In the genomic region with DNA sequence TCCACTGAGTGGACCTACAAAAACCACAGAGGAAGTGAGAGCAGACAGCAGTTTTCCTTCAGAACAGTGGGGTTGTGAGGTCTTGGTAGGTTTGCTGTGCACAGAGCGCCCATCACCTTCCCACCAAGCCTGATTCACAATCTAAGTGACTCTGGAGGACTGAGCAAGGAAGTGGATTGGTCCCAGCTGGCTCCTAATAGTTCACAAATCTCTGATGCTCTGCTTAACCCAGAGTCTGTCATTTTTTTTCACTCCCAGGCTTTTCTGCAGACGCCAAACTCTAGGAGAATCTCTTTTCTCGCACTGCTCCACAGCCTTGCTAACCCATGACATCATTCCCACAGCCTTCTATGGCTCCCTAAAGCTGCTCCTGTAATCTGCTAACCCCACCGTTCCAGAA, we compare ENCODE assay signal across 14 cellular contexts.
DNase-seq lines count a peak whose midpoint lies in the region; TF ChIP-seq lines count a peak whose summit lies in the region.
"Had no signal": no experiment of that assay in that cellular context is flagged by ENCODE, and none has a peak within 500 bp of the region (broad histone marks: within the 10 kb centered on the region; RNA-seq: fewer than 3 reads in every experiment).

No MANE protein-coding gene starts in this region.

- H3K9ac ChIP-seq in rectal smooth muscle tissue (ENCODE audit: low read length): no peak overlapping the region

- H3K9me2 ChIP-seq in OCI-LY7 (ENCODE audit: insufficient read depth, low read length): no peaks in the 10 kb centered on the region

- no peaks in the 10 kb centered on the region for H3K27me3 ChIP-seq in rectal smooth muscle tissue (ENCODE audit: control insufficient read depth, insufficient read depth, low read length)

- H3K4me3 ChIP-seq in fibroblast of villous mesenchyme (ENCODE audit: low read depth, low read length) (no peak overlapping the region), rectal smooth muscle tissue (ENCODE audit: low read length) (no peak overlapping the region), OCI-LY7 (ENCODE audit: low read depth, low read length, poor library complexity, severe bottlenecking) (no peak overlapping the region)

- no peaks in the 10 kb centered on the region for H3K27me3 Mint-ChIP-seq in activated CD4-positive, alpha-beta memory T cell treated with anti-CD3 and anti-CD28 coated beads for 36 hours

- TF ChIP-seq CTCF in fibroblast of villous mesenchyme (IDR thresholded peaks at IDR 0.05; ENCODE audit: insufficient read depth, low read depth, low read length) (no peak), OCI-LY7 (conservative IDR thresholded peaks at IDR 0.05; ENCODE audit: low read length) (no peak)

- H3K36me3 ChIP-seq in rectal smooth muscle tissue (ENCODE audit: control insufficient read depth, insufficient read depth, low read length) (no peaks in the 10 kb centered on the region), OCI-LY7 (ENCODE audit: insufficient read depth, low read length) (no peaks in the 10 kb centered on the region)

- CTCF ChIA-PET in OCI-LY7 (lab: Charles Lee; ENCODE audit: unreplicated experiment): no interaction called here
- CTCF ChIA-PET in activated CD4-positive, alpha-beta memory T cell treated with anti-CD3 and anti-CD28 coated beads for 36 hours (lab: Charles Lee): no interaction called here

- no peaks in the 10 kb centered on the region for H3K79me2 ChIP-seq in OCI-LY7 (ENCODE audit: insufficient read depth, low read depth, low read length)

- POLR2A ChIA-PET in OCI-LY7 (lab: Charles Lee): interaction anchor here (0.7 to 1.0 kb wide), 2 partner anchors 37 to 1034 kb away, joined by 3 read pairs; no protein-coding TSS in a partner anchor
- POLR2A ChIA-PET in activated CD4-positive, alpha-beta memory T cell treated with anti-CD3 and anti-CD28 coated beads for 36 hours (lab: Charles Lee): no interaction called here

- H3K4me3 Mint-ChIP-seq in activated CD4-positive, alpha-beta memory T cell treated with anti-CD3 and anti-CD28 coated beads for 36 hours: no peak overlapping the region
- H3K4me3 Mint-ChIP-seq: mesothelial cell of epicardium, T-cell, WTC11 had no signal

- no peaks in the 10 kb centered on the region for H3K9me3 Mint-ChIP-seq in activated CD4-positive, alpha-beta memory T cell treated with anti-CD3 and anti-CD28 coated beads for 36 hours
- H3K9me3 Mint-ChIP-seq: mesothelial cell of epicardium, WTC11 had no signal

- H3K4me1 Mint-ChIP-seq in activated CD4-positive, alpha-beta memory T cell treated with anti-CD3 and anti-CD28 coated beads for 36 hours (ENCODE audit: low read depth): no peaks in the 10 kb centered on the region
- H3K4me1 Mint-ChIP-seq: T-cell, WTC11 had no signal

- no peak overlapping the region for H3K4me2 ChIP-seq in OCI-LY7 (ENCODE audit: low read length)

- no peaks in the 10 kb centered on the region for H3K9me3 ChIP-seq in OCI-LY7 (ENCODE audit: low read length)

- H3K27ac ChIP-seq in rectal smooth muscle tissue (ENCODE audit: low read depth, low read length): peak overlapping the region; percentile 3
- no peak overlapping the region for H3K27ac ChIP-seq in OCI-LY7 (ENCODE audit: low read depth, low read length, poor library complexity, severe bottlenecking)

- intact Hi-C loops in OCI-LY7 (cut with micrococcal nuclease; ENCODE audit: unreplicated experiment): no loop called here
- intact Hi-C loops in activated CD4-positive, alpha-beta memory T cell treated with anti-CD3 and anti-CD28 coated beads for 36 hours (cut with micrococcal nuclease): no loop called here

- H3K4me1 ChIP-seq in rectal smooth muscle tissue (ENCODE audit: control insufficient read depth, insufficient read depth, low read length) (peaks cover 2% of the 10 kb centered on the region), OCI-LY7 (ENCODE audit: insufficient read depth, low read length, poor library complexity, severe bottlenecking) (no peaks in the 10 kb centered on the region)

- H3K27ac Mint-ChIP-seq in activated CD4-positive, alpha-beta memory T cell treated with anti-CD3 and anti-CD28 coated beads for 36 hours: no peak overlapping the region
- H3K27ac Mint-ChIP-seq: mesothelial cell of epicardium, T-cell, WTC11 had no signal

- H4K20me1 ChIP-seq in OCI-LY7 (ENCODE audit: insufficient read depth, low read length): no peaks in the 10 kb centered on the region

- H2AFZ ChIP-seq in OCI-LY7 (ENCODE audit: low read length): no peak overlapping the region

- DNase-seq in AG08396 (ENCODE audit: low spot score): peak; percentile 7
- DNase-seq in M059J (ENCODE audit: low read depth): peak; percentile 23
- peak; percentile 41 for DNase-seq in fibroblast of villous mesenchyme (ENCODE audit: low read depth)
- no peak for DNase-seq in OCI-LY7 (ENCODE audit: low spot score)
- no peak for DNase-seq in activated CD4-positive, alpha-beta memory T cell treated with anti-CD3 and anti-CD28 coated beads for 36 hours
- DNase-seq in hippocampal formation (lab: John Stamatoyannopoulos, UW): no peak
- DNase-seq in SKM-1 (lab: John Stamatoyannopoulos, UW; ENCODE audit: unreplicated experiment): no peak
- DNase-seq: effector memory CD4-positive, alpha-beta T cell; NCI-H1930; NCI-H526 treated with DMSO at 0.1 percent for 48 hours; T-cell had no signal

- no peaks in the 10 kb centered on the region for H3K36me3 Mint-ChIP-seq in activated CD4-positive, alpha-beta memory T cell treated with anti-CD3 and anti-CD28 coated beads for 36 hours
- H3K36me3 Mint-ChIP-seq: mesothelial cell of epicardium, T-cell, WTC11 had no signal

- no TSS peak for BruUV-seq in OCI-LY7 (replicated peaks; lab: Mats Ljungman, UMichigan)

Comparison
In these comparisons a context has a peak if more than half of its experiments do, and no peak if none do; other contexts are left out.
1. DNase-seq: peak in AG08396 (single experiment), M059J (single experiment) and fibroblast of villous mesenchyme (single experiment); none in OCI-LY7 (single experiment), activated CD4-positive, alpha-beta memory T cell treated with anti-CD3 and anti-CD28 coated beads for 36 hours (single experiment), hippocampal formation (0 of 2) and SKM-1 (single experiment).